8 cellular contexts compared by ENCODE assay signal in genomic region chr2:106581755-106582430, GRCh38.
A peak's percentile ranks its signal among the peaks of the same experiment; 100 is the strongest.
DNase-seq lines count a peak whose midpoint lies in the region; ATAC-seq, FAIRE-seq and TF ChIP-seq lines count a peak whose summit lies in the region.

No MANE protein-coding gene starts in this region.

- peak overlapping the region; percentile 92 for H3K4me2 ChIP-seq in SK-N-SH
- no peak overlapping the region for H3K4me2 ChIP-seq in K562 (ENCODE audit: insufficient read depth, low read length)

- H3K9me2 ChIP-seq in SK-N-SH, result no peaks in the 10 kb centered on the region

- no TSS peak for BruUV-seq in K562 (replicated peaks; lab: Mats Ljungman, UMichigan)

- WGBS in SK-N-SH (ENCODE audit: low lambda C conversion rate), result 16% methylated on average over 17 of the region's 18 CpGs
- WGBS in K562 (ENCODE audit: insufficient coverage, low coverage, missing lambda C conversion rate), result 4% methylated on average over 16 of the region's 18 CpGs

- CTCF ChIA-PET in SK-N-SH (lab: Yijun Ruan, JAX) (interaction anchor here (0.7 to 9.9 kb wide), 25 partner anchors 9 to 928 kb away, joined by 3 to 294 read pairs (median 4); no protein-coding TSS in a partner anchor), K562 (lab: Yijun Ruan, JAX; ENCODE audit: low intra/inter-chr PET ratio) (no interaction called here)

- no peaks in the 10 kb centered on the region for H3K9me1 ChIP-seq in K562 (ENCODE audit: control insufficient read depth, insufficient read depth, low read length)

- ATAC-seq in GM19395 (IDR thresholded peaks at IDR 0.05; ENCODE audit: unreplicated experiment), result peak; percentile 64
- peak; percentile 50 for ATAC-seq in HG03457 (IDR thresholded peaks at IDR 0.05; ENCODE audit: unreplicated experiment)
- ATAC-seq in K562, result peak; percentile 81

- H3K36me3 ChIP-seq in SK-N-SH (replicated peaks in 1 of 2; ENCODE audit: control insufficient read depth in 1 of 2, insufficient read depth in 2 of 2, low read length in 1 of 2) (no peaks in the 10 kb centered on the region), K562 (ENCODE audit: control insufficient read depth, insufficient read depth, low read length) (no peaks in the 10 kb centered on the region)

- no peak for TF ChIP-seq POLR2A in K562 (conservative IDR thresholded peaks at IDR 0.05)

- in situ Hi-C loops in K562 (cut with MboI), result no loop called here

- peak overlapping the region in 1 of 2 experiments; percentile 68; a peak in 2 of 4 replicates for H3K27ac ChIP-seq in SK-N-SH (ENCODE audit: low read depth in 2 of 2, low read length in 1 of 2)
- no peak overlapping the region for H3K27ac ChIP-seq in K562 (ENCODE audit: extremely low read depth, low read depth, low read length)

- H3K9me3 ChIP-seq in SK-N-SH (no peaks in the 10 kb centered on the region), K562 (replicated peaks; ENCODE audit: control insufficient read depth, insufficient read depth, low read depth, low read length) (no peaks in the 10 kb centered on the region)

- intact Hi-C loops in K562 (cut with micrococcal nuclease), result no loop called here

- H2AFZ ChIP-seq in SK-N-SH (ENCODE audit: low read depth) (peak overlapping the region; percentile 69), K562 (ENCODE audit: low read depth, low read length) (no peak overlapping the region)

- TF ChIP-seq EP300 in SK-N-SH (IDR thresholded peaks at IDR 0.05; ENCODE audit: borderline replicate concordance in 1 of 2, low read depth in 1 of 2, low read length in 1 of 2) (no peak), K562 (IDR thresholded peaks at IDR 0.05; ENCODE audit: low read length) (no peak)

- H3K27me3 ChIP-seq in SK-N-SH (ENCODE audit: insufficient read depth) (no peaks in the 10 kb centered on the region; the same call in 1 of the 2 replicates), K562 (ENCODE audit: control insufficient read depth in 2 of 2, insufficient read depth in 2 of 2, low read length in 2 of 2) (peaks cover 10 to 32% of the 10 kb centered on the region in 2 experiments; a peak in 4 of 5 replicates)

- no peak overlapping the region for H3K9ac ChIP-seq in SK-N-SH
- no peak overlapping the region for H3K9ac ChIP-seq in K562 (ENCODE audit: insufficient read depth in 1 of 2, low read depth in 2 of 2, low read length in 2 of 2)

- H3K4me3 ChIP-seq in SK-N-SH (ENCODE audit: low read depth in 2 of 2, low read length in 1 of 2) (peak overlapping the region; percentile 38 to 62), K562 (no peak overlapping the region)

- H3K4me1 ChIP-seq in SK-N-SH (ENCODE audit: control insufficient read depth in 1 of 2, insufficient read depth in 2 of 2, low read depth in 1 of 2, low read length in 1 of 2), result peaks cover 0 to 41% of the 10 kb centered on the region in 2 experiments; a peak in 2 of 4 replicates
- H3K4me1 ChIP-seq in K562 (replicated peaks in 1 of 2; ENCODE audit: control insufficient read depth in 2 of 2, insufficient read depth in 2 of 2, low read length in 2 of 2), result peaks cover 0 to 3% of the 10 kb centered on the region in 2 experiments; a peak in 1 of 5 replicates

- DNase-seq in D721Med (ENCODE audit: insufficient read length, low spot score) (peak; percentile 31), SK-N-SH (peak; percentile 83), K562 (ENCODE audit: extremely low read depth in 1 of 4, low spot score in 3 of 4) (peak; percentile 5 to 21 (median 12)), iris pigment epithelial cell (ENCODE audit: low read depth) (peak; percentile 82), NCI-H187 (lab: John Stamatoyannopoulos, UW) (no peak)
- DNase-seq in stimulated activated CD4-positive, alpha-beta T cell treated with anti-CD3 and anti-CD28 coated beads, Interleukin-1b, Interleukin-23, amount 100 ng/mL, for 48 hours, result peak; percentile 57

- no peak for TF ChIP-seq RAD21 in SK-N-SH (IDR thresholded peaks at IDR 0.05; ENCODE audit: low read length)
- no peak for TF ChIP-seq RAD21 in K562 (CRISPR knock-in tag; conservative IDR thresholded peaks at IDR 0.05 in 1 of 2, IDR thresholded peaks at IDR 0.05 in 1 of 2)

- no peaks in the 10 kb centered on the region for H3K79me2 ChIP-seq in SK-N-SH (ENCODE audit: insufficient read depth)
- H3K79me2 ChIP-seq in K562 (ENCODE audit: control insufficient read depth, insufficient read depth, low read length), result no peaks in the 10 kb centered on the region

- H3F3A ChIP-seq in SK-N-SH (replicated peaks; ENCODE audit: insufficient read depth), result no peaks in the 10 kb centered on the region

- H4K20me1 ChIP-seq in SK-N-SH (ENCODE audit: insufficient read depth) (no peaks in the 10 kb centered on the region), K562 (replicated peaks; ENCODE audit: control insufficient read depth, insufficient read depth, low read length) (no peaks in the 10 kb centered on the region)

- POLR2A ChIA-PET in SK-N-SH (lab: Yijun Ruan, JAX) (interaction anchor here (1.1 to 1.3 kb wide), 3 partner anchors 15 to 305 kb away, joined by 3 to 10 read pairs (median 4); no protein-coding TSS in a partner anchor), K562 (lab: Yijun Ruan, JAX) (interaction anchor here (0.6 kb wide), 1 partner anchor 981 kb away, joined by 3 read pairs; no protein-coding TSS in a partner anchor)

- no peak for FAIRE-seq in D721Med (lab: Jason Lieb, UNC)
- FAIRE-seq in K562 (lab: Jason Lieb, UNC), result no peak

- no peak for TF ChIP-seq CTCF in D721Med (IDR thresholded peaks at IDR 0.05; ENCODE audit: insufficient read depth, missing control alignments)
- TF ChIP-seq CTCF in SK-N-SH (IDR thresholded peaks at IDR 0.05), result no peak
- TF ChIP-seq CTCF in K562 (IDR thresholded peaks at IDR 0.05 in 2 of 3, conservative IDR thresholded peaks at IDR 0.05 in 1 of 3; ENCODE audit: insufficient read depth in 2 of 3, low read depth in 1 of 3, low read length in 3 of 3), result no peak

TF ChIP-seq in SK-N-SH, 30 proteins besides CTCF, POLR2A, EP300 and RAD21 (continues in another document):
- no peak for TF ChIP-seq CHD2 (IDR thresholded peaks at IDR 0.05; ENCODE audit: low read length, partially characterized antibody)
- TF ChIP-seq NFIC (IDR thresholded peaks at IDR 0.05; ENCODE audit: borderline replicate concordance), result no peak
- TF ChIP-seq IRF3 (IDR thresholded peaks at IDR 0.05; ENCODE audit: low read depth, low read length), result no peak
- TF ChIP-seq PBX3 (IDR thresholded peaks at IDR 0.05), result no peak
- no peak for TF ChIP-seq ELF1 (IDR thresholded peaks at IDR 0.05)

TF ChIP-seq in K562, 482 proteins besides CTCF, POLR2A, EP300 and RAD21:
- TF ChIP-seq ID3 (CRISPR knock-in tag; IDR thresholded peaks at IDR 0.05), result no peak
- TF ChIP-seq ID3 (tag; IDR thresholded peaks at IDR 0.05), result no peak
- peak in 1 of 2 experiments; percentile 32; a peak in 2 of 4 replicates for TF ChIP-seq NRF1 (conservative IDR thresholded peaks at IDR 0.05 in 1 of 2, IDR thresholded peaks at IDR 0.05 in 1 of 2)

Comparison
In these comparisons a context has a peak if more than half of its experiments do, and no peak if none do; other contexts are left out.
1. DNase-seq: peak in D721Med (single experiment), SK-N-SH (single experiment), K562 (4 of 4), iris pigment epithelial cell (single experiment) and stimulated activated CD4-positive, alpha-beta T cell treated with anti-CD3 and anti-CD28 coated beads, Interleukin-1b, Interleukin-23, amount 100 ng/mL, for 48 hours (single experiment); none in NCI-H187 (0 of 2).
2. Peak in every context shown above with its lines, with median percentiles within 50 percentile points of each other: ATAC-seq.